11 cellular contexts compared by ENCODE assay signal in genomic region chr17:40539711-40540411, GRCh38. TPM values are rescaled to one million over a fixed set of nuclear protein-coding genes. Genes with fewer than 3 reads are reported as not detected.
A peak's percentile ranks its signal among the peaks of the same experiment; 100 is the strongest.
DNase-seq lines count a peak whose midpoint lies in the region; ATAC-seq and TF ChIP-seq lines count a peak whose summit lies in the region.
"Had no signal": no experiment of that assay in that cellular context is flagged by ENCODE, and none has a peak within 500 bp of the region (broad histone marks: within the 10 kb centered on the region; RNA-seq: fewer than 3 reads in every experiment).

No MANE protein-coding gene starts in this region.

- H3K4me3 ChIP-seq in left ventricle myocardium inferior (no peak overlapping the region), rectal smooth muscle tissue (ENCODE audit: low read length) (no peak overlapping the region)
- H3K4me3 ChIP-seq: colonic mucosa had no signal

- H3K4me3 Mint-ChIP-seq in CD4-positive, alpha-beta T cell: peak overlapping the region; percentile 68
- H3K4me3 Mint-ChIP-seq in activated CD8-positive, alpha-beta T cell treated with anti-CD3 and anti-CD28 coated beads for 36 hours: peak overlapping the region; percentile 71
- H3K4me3 Mint-ChIP-seq: nephron progenitor cell had no signal

- no peaks in the 10 kb centered on the region for H3K27me3 Mint-ChIP-seq in CD4-positive, alpha-beta T cell
- no peaks in the 10 kb centered on the region for H3K27me3 Mint-ChIP-seq in activated CD8-positive, alpha-beta T cell treated with anti-CD3 and anti-CD28 coated beads for 36 hours

- DNase-seq in CD4-positive, alpha-beta T cell: no peak
- no peak for DNase-seq in activated CD8-positive, alpha-beta T cell treated with anti-CD3 and anti-CD28 coated beads for 36 hours
- DNase-seq in left ventricle myocardium inferior (no peak), putamen (ENCODE audit: low spot score) (no peak), HCEC 1CT (no peak)
- DNase-seq: colonic mucosa, NCI-H2171, nephron progenitor cell had no signal

- peaks cover 4% of the 10 kb centered on the region for H3K36me3 Mint-ChIP-seq in CD4-positive, alpha-beta T cell (ENCODE audit: low read depth)
- H3K36me3 Mint-ChIP-seq in activated CD8-positive, alpha-beta T cell treated with anti-CD3 and anti-CD28 coated beads for 36 hours (ENCODE audit: low read depth): peaks cover 4% of the 10 kb centered on the region

- no peak for ATAC-seq in CD4-positive, alpha-beta T cell (ENCODE audit: poor library complexity)
- ATAC-seq in activated CD8-positive, alpha-beta T cell treated with anti-CD3 and anti-CD28 coated beads for 36 hours: no peak
- ATAC-seq in HG03571 (IDR thresholded peaks at IDR 0.05; ENCODE audit: unreplicated experiment) (no peak), HG02642 (IDR thresholded peaks at IDR 0.05; ENCODE audit: poor library complexity, unreplicated experiment) (no peak)

- H3K9ac ChIP-seq in rectal smooth muscle tissue (ENCODE audit: low read length): no peak overlapping the region

- no peaks in the 10 kb centered on the region for H3K36me3 ChIP-seq in left ventricle myocardium inferior
- no peaks in the 10 kb centered on the region for H3K36me3 ChIP-seq in rectal smooth muscle tissue (ENCODE audit: control insufficient read depth, insufficient read depth, low read length)
- H3K36me3 ChIP-seq: colonic mucosa had no signal

- H3K4me1 ChIP-seq in left ventricle myocardium inferior (peaks cover 94% of the 10 kb centered on the region), rectal smooth muscle tissue (ENCODE audit: control insufficient read depth, insufficient read depth, low read length) (peaks cover 32% of the 10 kb centered on the region)
- H3K4me1 ChIP-seq: colonic mucosa had no signal

- peaks cover 81% of the 10 kb centered on the region for H3K4me1 Mint-ChIP-seq in CD4-positive, alpha-beta T cell (ENCODE audit: low read depth)
- peaks cover 87% of the 10 kb centered on the region for H3K4me1 Mint-ChIP-seq in activated CD8-positive, alpha-beta T cell treated with anti-CD3 and anti-CD28 coated beads for 36 hours (ENCODE audit: low read depth)

- no peaks in the 10 kb centered on the region for H3K9me3 Mint-ChIP-seq in CD4-positive, alpha-beta T cell
- H3K9me3 Mint-ChIP-seq in activated CD8-positive, alpha-beta T cell treated with anti-CD3 and anti-CD28 coated beads for 36 hours: no peaks in the 10 kb centered on the region
- H3K9me3 Mint-ChIP-seq: nephron progenitor cell had no signal

- TF ChIP-seq CTCF in CD4-positive, alpha-beta T cell (IDR thresholded peaks at IDR 0.05): no peak
- TF ChIP-seq CTCF in activated CD8-positive, alpha-beta T cell treated with anti-CD3 and anti-CD28 coated beads for 36 hours (IDR thresholded peaks at IDR 0.05): no peak
- no peak for TF ChIP-seq CTCF in left ventricle myocardium inferior (IDR thresholded peaks at IDR 0.05; ENCODE audit: borderline replicate concordance)

- CTCF ChIA-PET in CD4-positive, alpha-beta T cell (lab: Charles Lee): interaction anchor here (0.6 to 11.6 kb wide), 4 partner anchors 22 to 213 kb away, joined by 3 to 147 read pairs (median 10); partner anchors contain the start of gene CCR7
- CTCF ChIA-PET in activated CD8-positive, alpha-beta T cell treated with anti-CD3 and anti-CD28 coated beads for 36 hours (lab: Charles Lee): interaction anchor here (0.6 to 15.3 kb wide), 18 partner anchors 9 to 223 kb away, joined by 3 to 234 read pairs (median 4); partner anchors contain the start of genes GJD3 and IGFBP4

- POLR2A ChIA-PET in CD4-positive, alpha-beta T cell (lab: Charles Lee): interaction anchor here (0.6 to 18.9 kb wide), 12 partner anchors 7 to 214 kb away, joined by 3 to 668 read pairs (median 11); partner anchors contain the start of genes CCR7, SMARCE1 and TOP2A
- POLR2A ChIA-PET in activated CD8-positive, alpha-beta T cell treated with anti-CD3 and anti-CD28 coated beads for 36 hours (lab: Charles Lee): interaction anchor here (0.8 to 19.7 kb wide), 12 partner anchors 7 to 122 kb away, joined by 3 to 548 read pairs (median 6); partner anchors contain the start of genes CCR7 and TOP2A

- peak overlapping the region; percentile 94 for H3K27ac Mint-ChIP-seq in CD4-positive, alpha-beta T cell
- H3K27ac Mint-ChIP-seq in activated CD8-positive, alpha-beta T cell treated with anti-CD3 and anti-CD28 coated beads for 36 hours: peak overlapping the region; percentile 93
- H3K27ac Mint-ChIP-seq: nephron progenitor cell had no signal

- H3K27ac ChIP-seq in CD4-positive, alpha-beta T cell (ENCODE audit: low read depth, low read length): peak overlapping the region; percentile 79
- H3K27ac ChIP-seq in left ventricle myocardium inferior (replicated peaks): peak overlapping the region; percentile 94
- peak overlapping the region; percentile 8 for H3K27ac ChIP-seq in rectal smooth muscle tissue (ENCODE audit: low read depth, low read length)
- H3K27ac ChIP-seq: colonic mucosa had no signal

- no peaks in the 10 kb centered on the region for H3K27me3 ChIP-seq in CD4-positive, alpha-beta T cell (ENCODE audit: control insufficient read depth, insufficient read depth, low read length)
- no peaks in the 10 kb centered on the region for H3K27me3 ChIP-seq in left ventricle myocardium inferior (ENCODE audit: low read depth)
- no peaks in the 10 kb centered on the region for H3K27me3 ChIP-seq in rectal smooth muscle tissue (ENCODE audit: control insufficient read depth, insufficient read depth, low read length)
- H3K27me3 ChIP-seq: colonic mucosa had no signal

- intact Hi-C loops in CD4-positive, alpha-beta T cell (cut with DNase I, micrococcal nuclease): loop anchor here (2.0 to 10.0 kb wide), 3 partner anchors 73 to 1125 kb away; no protein-coding TSS in a partner anchor
- intact Hi-C loops in activated CD8-positive, alpha-beta T cell treated with anti-CD3 and anti-CD28 coated beads for 36 hours (cut with micrococcal nuclease): loop anchor here (2.0 kb wide), 1 partner anchor 21 kb away; no protein-coding TSS in a partner anchor
- intact Hi-C loops in left ventricle myocardium inferior (cut with micrococcal nuclease): loop anchor here (10.0 kb wide), 1 partner anchor 95 kb away; the partner anchor contains the start of gene IGFBP4

- H3K9me3 ChIP-seq in CD4-positive, alpha-beta T cell (ENCODE audit: control insufficient read depth, low read length): no peaks in the 10 kb centered on the region
- no peaks in the 10 kb centered on the region for H3K9me3 ChIP-seq in left ventricle myocardium inferior (replicated peaks)
- H3K9me3 ChIP-seq: colonic mucosa had no signal

RNA-seq across cellular contexts. Expression of gene CCR7, which starts 25.4 kb away (rescaled TPM):
- 100 to 1,000 TPM; 170 to 180 TPM for total RNA-seq in CD4-positive, alpha-beta T cell
- total RNA-seq in activated CD8-positive, alpha-beta T cell treated with anti-CD3 and anti-CD28 coated beads for 36 hours: 100 to 1,000 TPM; 297 to 302 TPM
- total RNA-seq in left ventricle myocardium inferior: not detected

RNA-seq across cellular contexts. Expression of gene TNS4, which starts 38.4 kb away (rescaled TPM):
- total RNA-seq in CD4-positive, alpha-beta T cell: 1 to 10 TPM; 3.0 to 4.2 TPM
- 1 to 10 TPM; 5.8 to 6.3 TPM for total RNA-seq in activated CD8-positive, alpha-beta T cell treated with anti-CD3 and anti-CD28 coated beads for 36 hours
- total RNA-seq in left ventricle myocardium inferior: not detected

Comparison
In these comparisons a context has a peak if more than half of its experiments do, and no peak if none do; other contexts are left out.
1. H3K27ac ChIP-seq: peak in every context shown above with its lines; median percentile 94 in left ventricle myocardium inferior; 79 in CD4-positive, alpha-beta T cell; 8 in rectal smooth muscle tissue.
2. RNA of gene CCR7, which starts 25.4 kb away (total RNA-seq): 297 to 302 TPM in activated CD8-positive, alpha-beta T cell treated with anti-CD3 and anti-CD28 coated beads for 36 hours and 170 to 180 TPM in CD4-positive, alpha-beta T cell; not detected in left ventricle myocardium inferior (single experiment); every median in the first group is over 100 times any median in the second.